In genomic region chr15:83106994-83107840, GRCh38 we compare ENCODE assay signal across 9 cellular contexts. TPM values are rescaled to one million over a fixed set of nuclear protein-coding genes. Genes with fewer than 3 reads are reported as not detected.
DNase-seq lines count a peak whose midpoint lies in the region; ATAC-seq and TF ChIP-seq lines count a peak whose summit lies in the region.
"Had no signal": no experiment of that assay in that cellular context is flagged by ENCODE, and none has a peak within 500 bp of the region (broad histone marks: within the 10 kb centered on the region; RNA-seq: fewer than 3 reads in every experiment).

TM6SF1 (plus strand) TSS chr15:83107645; CDS start chr15:83107681, 36 bp downstream.

- H3K4me1 ChIP-seq in Peyer's patch (peaks cover 0 to 14% (median 4%) of the 10 kb centered on the region in 4 donors), thoracic aorta (ENCODE audit: control insufficient read depth in 1 of 2, low read depth in 2 of 2) (peaks cover 0 to 15% of the 10 kb centered on the region in 2 donors)

- ATAC-seq in GM18907 (IDR thresholded peaks at IDR 0.05; ENCODE audit: unreplicated experiment) = peak; percentile 45
- ATAC-seq in thoracic aorta (ENCODE audit: insufficient number of reproducible peaks, low FRiP score, low read depth) = no peak
- no peak for ATAC-seq in HG02885 (IDR thresholded peaks at IDR 0.05; ENCODE audit: poor library complexity, unreplicated experiment)

- H3K9me3 ChIP-seq in Peyer's patch (no peaks in the 10 kb centered on the region), thoracic aorta (no peaks in the 10 kb centered on the region)

- H3K36me3 ChIP-seq in Peyer's patch = no peaks in the 10 kb centered on the region
- no peaks in the 10 kb centered on the region for H3K36me3 ChIP-seq in thoracic aorta

- H3K4me3 ChIP-seq in Peyer's patch = peak within 1 kb of the TSS; percentile 26 to 54 (median 52)
- peak within 1 kb of the TSS; percentile 20 for H3K4me3 ChIP-seq in lower leg skin (ENCODE audit: low read depth, poor library complexity, severe bottlenecking)
- peak within 1 kb of the TSS; percentile 89 for H3K4me3 ChIP-seq in thoracic aorta

- H3K27ac Mint-ChIP-seq in dendritic cell treated with granulocyte-macrophage colony-stimulating factor and Interleukin-4, amounts not matched to agents 40 ng/mL and 50 ng/mL, for 4 days = peak within 1 kb of the TSS; percentile 96

- no peak for TF ChIP-seq CTCF in Peyer's patch (IDR thresholded peaks at IDR 0.05)
- TF ChIP-seq CTCF in lower leg skin (IDR thresholded peaks at IDR 0.05) = no peak
- no peak for TF ChIP-seq CTCF in thoracic aorta (IDR thresholded peaks at IDR 0.05)

- peaks cover 9% of the 10 kb centered on the region for H3K9me3 Mint-ChIP-seq in dendritic cell treated with granulocyte-macrophage colony-stimulating factor and Interleukin-4, amounts not matched to agents 40 ng/mL and 50 ng/mL, for 4 days

- WGBS in lower leg skin, 2 donors = 0 to 3% methylated on average over 25 to 29 of the region's 97 CpGs

- H3K27ac ChIP-seq in Peyer's patch (peak within 1 kb of the TSS; percentile 41 to 50 (median 42)), thoracic aorta (peak within 1 kb of the TSS in 1 of 2 donors; percentile 56)

- peaks cover 17% of the 10 kb centered on the region for H3K36me3 Mint-ChIP-seq in dendritic cell treated with granulocyte-macrophage colony-stimulating factor and Interleukin-4, amounts not matched to agents 40 ng/mL and 50 ng/mL, for 4 days (ENCODE audit: low read depth)

- H3K4me3 Mint-ChIP-seq in dendritic cell treated with granulocyte-macrophage colony-stimulating factor and Interleukin-4, amounts not matched to agents 40 ng/mL and 50 ng/mL, for 4 days = peak within 1 kb of the TSS; percentile 91

- intact Hi-C loops in dendritic cell treated with granulocyte-macrophage colony-stimulating factor and Interleukin-4, amounts not matched to agents 40 ng/mL and 50 ng/mL, for 4 days (cut with micrococcal nuclease) = loop anchor here (5.0 kb wide), 1 partner anchor 95 kb away; the partner anchor contains the start of gene C15orf40
- intact Hi-C loops in lower leg skin (cut with DNase I; ENCODE audit: low total_unique reads) = no loop called here

- TF ChIP-seq POLR2A in Peyer's patch (IDR thresholded peaks at IDR 0.05) (no peak), lower leg skin (IDR thresholded peaks at IDR 0.05) (no peak)

- peaks cover 11% of the 10 kb centered on the region for H3K27me3 Mint-ChIP-seq in dendritic cell treated with granulocyte-macrophage colony-stimulating factor and Interleukin-4, amounts not matched to agents 40 ng/mL and 50 ng/mL, for 4 days

- H3K27me3 ChIP-seq in Peyer's patch = no peaks in the 10 kb centered on the region
- H3K27me3 ChIP-seq in thoracic aorta (replicated peaks; ENCODE audit: insufficient read depth) = no peaks in the 10 kb centered on the region

- H3K4me1 Mint-ChIP-seq in dendritic cell treated with granulocyte-macrophage colony-stimulating factor and Interleukin-4, amounts not matched to agents 40 ng/mL and 50 ng/mL, for 4 days (ENCODE audit: low read depth) = peaks cover 62% of the 10 kb centered on the region

- peak; percentile 44 for DNase-seq in AG08396 (ENCODE audit: low spot score)
- no peak for DNase-seq in Peyer's patch
- DNase-seq in lower leg skin (ENCODE audit: low spot score in 2 of 2) = no peak
- DNase-seq in thoracic aorta (ENCODE audit: low spot score) = no peak
- DNase-seq in AML-193 (lab: John Stamatoyannopoulos, UW) = no peak

RNA-seq across cellular contexts. Expression of gene TM6SF1, which starts in this region (rescaled TPM):
- 1 to 10 TPM in 2 of 4 donors, not detected in 2; 3.3 to 3.5 TPM for total RNA-seq in Peyer's patch
- total RNA-seq in lower leg skin = 1 to 10 TPM; 2.0 to 3.5 (median 2.4) TPM
- total RNA-seq in thoracic aorta = 10 to 100 TPM in 1 of 2 donors, 1 to 10 TPM in 1; 9.1 to 11.0 TPM
- total RNA-seq: renal cortical epithelial cell had no signal

Comparison
In these comparisons a context has a peak if more than half of its experiments do, and no peak if none do; other contexts are left out.
1. H3K4me3 ChIP-seq: peak in every context shown above with its lines; median percentile 89 in thoracic aorta; 52 in Peyer's patch; 20 in lower leg skin.